10 cellular contexts compared by ENCODE assay signal in genomic region chr6:6654599-6655575, GRCh38.
DNase-seq lines count a peak whose midpoint lies in the region; ATAC-seq and TF ChIP-seq lines count a peak whose summit lies in the region.
"Had no signal": no experiment of that assay in that cellular context is flagged by ENCODE, and none has a peak within 500 bp of the region (broad histone marks: within the 10 kb centered on the region; RNA-seq: fewer than 3 reads in every experiment).

No MANE protein-coding gene starts in this region.

- no peaks in the 10 kb centered on the region for H3K9me3 Mint-ChIP-seq in activated B cell treated with CpG ODN at 0.5 μM for 24 hours
- H3K9me3 Mint-ChIP-seq in endothelial cell (ENCODE audit: unreplicated experiment): no peaks in the 10 kb centered on the region

- ATAC-seq in DND-41 (ENCODE audit: insufficient read depth, low read depth): peak; percentile 84
- no peak for ATAC-seq in activated B cell treated with CpG ODN at 0.5 μM for 24 hours (ENCODE audit: low read depth)
- no peak for ATAC-seq in GM21360 (IDR thresholded peaks at IDR 0.05; ENCODE audit: unreplicated experiment)

- peak overlapping the region; percentile 44 for H3K9ac ChIP-seq in DND-41 (ENCODE audit: low read depth, low read length)
- H3K9ac ChIP-seq: KMS-11 had no signal

- H3K27me3 Mint-ChIP-seq in activated B cell treated with CpG ODN at 0.5 μM for 24 hours (no peaks in the 10 kb centered on the region), endothelial cell (ENCODE audit: unreplicated experiment) (peaks cover 3% of the 10 kb centered on the region)

- H3K4me1 Mint-ChIP-seq in activated B cell treated with CpG ODN at 0.5 μM for 24 hours (peaks cover 32% of the 10 kb centered on the region), endothelial cell (ENCODE audit: unreplicated experiment) (peaks cover 36% of the 10 kb centered on the region)

- H3K36me3 ChIP-seq in DND-41 (ENCODE audit: insufficient read depth, low read length): no peaks in the 10 kb centered on the region

- intact Hi-C loops in activated B cell treated with CpG ODN at 0.5 μM for 24 hours (cut with micrococcal nuclease): no loop called here

- DNase-seq in DND-41 (peak; percentile 83), activated B cell treated with CpG ODN at 0.5 μM for 24 hours (no peak), endothelial cell (ENCODE audit: low spot score) (no peak), renal cortical epithelial cell (ENCODE audit: low read depth) (peak; percentile 32), NCI-H524 (lab: John Stamatoyannopoulos, UW) (no peak), putamen (ENCODE audit: low spot score) (no peak), NCI-H1694 (lab: John Stamatoyannopoulos, UW) (no peak)
- DNase-seq: H7 had no signal

- H2AFZ ChIP-seq in DND-41 (ENCODE audit: low read depth, low read length): no peak overlapping the region

- TF ChIP-seq CTCF in DND-41 (IDR thresholded peaks at IDR 0.05; ENCODE audit: borderline replicate concordance, extremely low read depth, low read length, poor library complexity, severe bottlenecking) (no peak), activated B cell treated with CpG ODN at 0.5 μM for 24 hours (IDR thresholded peaks at IDR 0.05) (no peak), endothelial cell (IDR thresholded peaks at IDR 0.05; ENCODE audit: unreplicated experiment) (no peak)

- no peaks in the 10 kb centered on the region; the same call in 1 of the 2 replicates for H4K20me1 ChIP-seq in DND-41 (ENCODE audit: insufficient read depth, low read length)

- H3K27ac Mint-ChIP-seq in activated B cell treated with CpG ODN at 0.5 μM for 24 hours (peak overlapping the region; percentile 41), endothelial cell (ENCODE audit: unreplicated experiment) (peak overlapping the region; percentile 48)

- H3K4me3 ChIP-seq in DND-41 (ENCODE audit: low read depth in 1 of 2, low read length in 2 of 2): peak overlapping the region in 1 of 2 experiments; percentile 8; a peak in 2 of 4 replicates

- peak overlapping the region; percentile 90 for H3K27ac ChIP-seq in DND-41 (ENCODE audit: low read length)
- H3K27ac ChIP-seq: KMS-11 had no signal

- no peaks in the 10 kb centered on the region for H3K27me3 ChIP-seq in DND-41 (ENCODE audit: insufficient read depth, low read length, poor library complexity)

- peaks cover 33% of the 10 kb centered on the region for H3K36me3 Mint-ChIP-seq in activated B cell treated with CpG ODN at 0.5 μM for 24 hours (ENCODE audit: low read depth)
- no peaks in the 10 kb centered on the region for H3K36me3 Mint-ChIP-seq in endothelial cell (ENCODE audit: low read depth, unreplicated experiment)

- CTCF ChIA-PET in activated B cell treated with CpG ODN at 0.5 μM for 24 hours (lab: Charles Lee): no interaction called here

- H3K4me3 Mint-ChIP-seq in activated B cell treated with CpG ODN at 0.5 μM for 24 hours (no peak overlapping the region), endothelial cell (ENCODE audit: unreplicated experiment) (no peak overlapping the region)

- POLR2A ChIA-PET in activated B cell treated with CpG ODN at 0.5 μM for 24 hours (lab: Charles Lee): interaction anchor here (0.6 kb wide), 1 partner anchor 1426 kb away, joined by 7 read pairs; no protein-coding TSS in a partner anchor

- H3K9me3 ChIP-seq in DND-41 (ENCODE audit: insufficient read depth, low read length, severe bottlenecking): no peaks in the 10 kb centered on the region

- H3K4me1 ChIP-seq in DND-41 (ENCODE audit: insufficient read depth, low read length): peaks cover 69% of the 10 kb centered on the region

- H3K4me2 ChIP-seq in DND-41 (ENCODE audit: insufficient read depth, low read length): peak overlapping the region; percentile 47
- H3K4me2 ChIP-seq: KMS-11 had no signal

- no peaks in the 10 kb centered on the region for H3K79me2 ChIP-seq in DND-41 (ENCODE audit: insufficient read depth, low read length)

Comparison
In these comparisons a context has a peak if more than half of its experiments do, and no peak if none do; other contexts are left out.
1. DNase-seq: peak in DND-41 (single experiment) and renal cortical epithelial cell (single experiment); none in activated B cell treated with CpG ODN at 0.5 μM for 24 hours (single experiment), endothelial cell (single experiment), NCI-H524 (0 of 2), putamen (single experiment) and NCI-H1694 (single experiment).